Comparison of ENCODE assay signal across 17 cellular contexts in genomic region chr5:109567374-109568044, GRCh38.
DNase-seq lines count a peak whose midpoint lies in the region; ATAC-seq and TF ChIP-seq lines count a peak whose summit lies in the region.
"Had no signal": no experiment of that assay in that cellular context is flagged by ENCODE, and none has a peak within 500 bp of the region (broad histone marks: within the 10 kb centered on the region; RNA-seq: fewer than 3 reads in every experiment).

No MANE protein-coding gene starts in this region.

- TF ChIP-seq POLR2A in IMR-90 (IDR thresholded peaks at IDR 0.05; ENCODE audit: low read depth, low read length) (no peak), thyroid gland (IDR thresholded peaks at IDR 0.05) (no peak)

- H3K27me3 ChIP-seq in IMR-90 (ENCODE audit: control insufficient read depth, insufficient read depth, low read length) (no peaks in the 10 kb centered on the region), thyroid gland (no peaks in the 10 kb centered on the region)
- H3K27me3 ChIP-seq: colonic mucosa had no signal

- ATAC-seq in IMR-90 (ENCODE audit: low read depth) (peak; percentile 81), T-helper 17 cell (no peak), HG02870 (IDR thresholded peaks at IDR 0.05; ENCODE audit: unreplicated experiment) (no peak)
- ATAC-seq: esophagus mucosa, mucosa of descending colon had no signal

- H4K20me1 ChIP-seq in IMR-90 (ENCODE audit: insufficient read depth, low read length) = no peaks in the 10 kb centered on the region

- DNase-seq in AG04449 (ENCODE audit: low read depth, low spot score) (peak; percentile 26), IMR-90 (peak; percentile 28), amniotic epithelial cell (ENCODE audit: low read depth) (peak; percentile 93), glomerular visceral epithelial cell (ENCODE audit: extremely low spot score) (peak; percentile 13), T-helper 17 cell (no peak), NCI-H128 (lab: John Stamatoyannopoulos, UW; ENCODE audit: unreplicated experiment) (no peak), thyroid gland (no peak)
- DNase-seq: activated CD4-positive, CD25-positive, alpha-beta regulatory T cell treated with anti-CD3 and anti-CD28 coated beads, Interleukin-2, amount 50 U/mL, for 72 hours; colonic mucosa; mucosa of descending colon; NCI-H1048; stimulated activated CD4-positive, alpha-beta T cell treated with anti-CD3 and anti-CD28 coated beads, Interleukin-15, amount 100 ng/mL, for 24 hours; SW 1271 had no signal

- WGBS in IMR-90 (ENCODE audit: extremely low coverage in 2 of 2, insufficient read length in 1 of 2), 2 experiments = 60% methylated on average over 2 of the region's 7 CpGs; no CpG with 5 or more reads in 1 of the 2 experiments
- WGBS in thyroid gland, 2 donors = 74 to 79% methylated on average over 7 of the region's 7 CpGs

- no peak overlapping the region for H3K56ac ChIP-seq in IMR-90 (ENCODE audit: extremely low read depth, insufficient read depth, low read length)

- H3K14ac ChIP-seq in IMR-90 (replicated peaks; ENCODE audit: low read depth, low read length) = no peak overlapping the region

- H2AK9ac ChIP-seq in IMR-90 (replicated peaks; ENCODE audit: low read depth, low read length, poor library complexity) = no peak overlapping the region

- H2BK120ac ChIP-seq in IMR-90 (ENCODE audit: low read depth, low read length) = no peak overlapping the region

- H3K9me3 ChIP-seq in IMR-90 (ENCODE audit: control insufficient read depth, insufficient read depth, low read length) (no peaks in the 10 kb centered on the region), T-helper 17 cell (ENCODE audit: control insufficient read depth, low read length, poor library complexity, severe bottlenecking) (no peaks in the 10 kb centered on the region), thyroid gland (no peaks in the 10 kb centered on the region)
- H3K9me3 ChIP-seq: colonic mucosa, mucosa of descending colon, thoracic aorta had no signal

- H2AK5ac ChIP-seq in IMR-90 (ENCODE audit: low read depth, low read length) = no peak overlapping the region

- CTCF ChIA-PET in AG04449 (lab: Yijun Ruan, JAX) (no interaction called here), IMR-90 (lab: Yijun Ruan, JAX) (no interaction called here)

- dilution Hi-C loops in IMR-90 (cut with HindIII; ENCODE audit: low sequenced_read_pairs, unreplicated experiment) = no loop called here

- H3K9me1 ChIP-seq in IMR-90 (ENCODE audit: insufficient read depth, low read length) = no peaks in the 10 kb centered on the region

- in situ Hi-C loops in IMR-90 (cut with MboI; ENCODE audit: low sequenced_read_pairs) = no loop called here

- H3K79me1 ChIP-seq in IMR-90 (ENCODE audit: low read depth in 1 of 2, low read length in 2 of 2) = no peaks in the 10 kb centered on the region

- H3K4me1 Mint-ChIP-seq in T-helper 17 cell = no peaks in the 10 kb centered on the region

- no peak overlapping the region for H3K4me3 ChIP-seq in AG04449 (ENCODE audit: low read depth, low read length)
- H3K4me3 ChIP-seq in IMR-90 (ENCODE audit: insufficient read depth, low read depth, low read length) = no peak overlapping the region
- no peak overlapping the region for H3K4me3 ChIP-seq in thyroid gland (replicated peaks in 1 of 3)
- H3K4me3 ChIP-seq: colonic mucosa, mucosa of descending colon, thoracic aorta had no signal

- H3K27ac ChIP-seq in IMR-90 (ENCODE audit: insufficient read depth, low read length) = no peak overlapping the region
- no peak overlapping the region for H3K27ac ChIP-seq in thyroid gland
- H3K27ac ChIP-seq: colonic mucosa, thoracic aorta had no signal

- H2BK5ac ChIP-seq in IMR-90 (ENCODE audit: low read depth, low read length, poor library complexity, severe bottlenecking) = no peak overlapping the region

- intact Hi-C loops in IMR-90 (cut with micrococcal nuclease) = loop anchor here (10.0 kb wide), 1 partner anchor 1057 kb away; no protein-coding TSS in a partner anchor
- intact Hi-C loops in thyroid gland (cut with DNase I) = no loop called here

- H3K36me3 ChIP-seq in IMR-90 (ENCODE audit: control insufficient read depth, insufficient read depth, low read length) (no peaks in the 10 kb centered on the region), thyroid gland (no peaks in the 10 kb centered on the region)
- H3K36me3 ChIP-seq: colonic mucosa, thoracic aorta had no signal

- no peak overlapping the region for H3K4ac ChIP-seq in IMR-90 (ENCODE audit: low read depth, low read length)

- H3K4me2 ChIP-seq in IMR-90 (ENCODE audit: low read depth, low read length) = no peak overlapping the region

- no peak overlapping the region for H2BK20ac ChIP-seq in IMR-90 (ENCODE audit: low read depth, low read length)

- H3K27ac Mint-ChIP-seq in T-helper 17 cell = no peak overlapping the region
- H3K27ac Mint-ChIP-seq: progenitor cell of endocrine pancreas had no signal

- H3K9ac ChIP-seq in IMR-90 (ENCODE audit: low read depth, low read length) = no peak overlapping the region

- no peak overlapping the region for H4K91ac ChIP-seq in IMR-90 (ENCODE audit: insufficient read depth, low read depth, low read length)

- POLR2A ChIA-PET in AG04449 (lab: Yijun Ruan, JAX) = no interaction called here
- POLR2A ChIA-PET in IMR-90 (lab: Charles Lee; ENCODE audit: unreplicated experiment) = no interaction called here

- BruUV-seq in IMR-90 (replicated peaks; lab: Mats Ljungman, UMichigan) = no TSS peak

- no peak overlapping the region for H2BK15ac ChIP-seq in IMR-90 (ENCODE audit: low read depth, low read length)

- TF ChIP-seq RAD21 in IMR-90 (IDR thresholded peaks at IDR 0.05; ENCODE audit: low read length) = no peak

- peaks cover 27% of the 10 kb centered on the region for H3K27me3 Mint-ChIP-seq in T-helper 17 cell
- H3K27me3 Mint-ChIP-seq: progenitor cell of endocrine pancreas had no signal

- no peak overlapping the region for H3K4me3 Mint-ChIP-seq in T-helper 17 cell

- H2AFZ ChIP-seq in IMR-90 (replicated peaks; ENCODE audit: low read length, poor library complexity) = no peak overlapping the region

- H4K8ac ChIP-seq in IMR-90 (ENCODE audit: low read depth in 2 of 2, low read length in 2 of 2) = no peak overlapping the region

- TF ChIP-seq CTCF in AG04449 (IDR thresholded peaks at IDR 0.05; ENCODE audit: insufficient read depth, low read length, missing control alignments) (no peak), IMR-90 (conservative IDR thresholded peaks at IDR 0.05; ENCODE audit: low read depth, low read length) (no peak), thyroid gland (IDR thresholded peaks at IDR 0.05) (no peak)

- H3K36me3 Mint-ChIP-seq in T-helper 17 cell (ENCODE audit: low read depth) = peaks cover 5% of the 10 kb centered on the region

- no peak overlapping the region for H3K18ac ChIP-seq in IMR-90 (ENCODE audit: low read depth, low read length)

- no peak overlapping the region for H4K5ac ChIP-seq in IMR-90 (ENCODE audit: low read depth, low read length)

- H3K23ac ChIP-seq in IMR-90 (ENCODE audit: low read depth, low read length) = no peak overlapping the region

- H3K4me1 ChIP-seq in IMR-90 (ENCODE audit: control insufficient read depth, insufficient read depth, low read length) = no peaks in the 10 kb centered on the region
- H3K4me1 ChIP-seq in thyroid gland = no peaks in the 10 kb centered on the region
- H3K4me1 ChIP-seq: colonic mucosa had no signal

TF ChIP-seq in IMR-90, 13 proteins besides CTCF, POLR2A, EP300 and RAD21:
- no peak for TF ChIP-seq SMC3 (IDR thresholded peaks at IDR 0.05; ENCODE audit: low read depth, low read length)

Comparison
In these comparisons a context has a peak if more than half of its experiments do, and no peak if none do; other contexts are left out.
1. DNase-seq: peak in AG04449 (single experiment), IMR-90 (single experiment), amniotic epithelial cell (single experiment) and glomerular visceral epithelial cell (single experiment); none in T-helper 17 cell (0 of 3), NCI-H128 (single experiment) and thyroid gland (0 of 2).